ENCODE assay signal across 8 cellular contexts in the genomic region with DNA sequence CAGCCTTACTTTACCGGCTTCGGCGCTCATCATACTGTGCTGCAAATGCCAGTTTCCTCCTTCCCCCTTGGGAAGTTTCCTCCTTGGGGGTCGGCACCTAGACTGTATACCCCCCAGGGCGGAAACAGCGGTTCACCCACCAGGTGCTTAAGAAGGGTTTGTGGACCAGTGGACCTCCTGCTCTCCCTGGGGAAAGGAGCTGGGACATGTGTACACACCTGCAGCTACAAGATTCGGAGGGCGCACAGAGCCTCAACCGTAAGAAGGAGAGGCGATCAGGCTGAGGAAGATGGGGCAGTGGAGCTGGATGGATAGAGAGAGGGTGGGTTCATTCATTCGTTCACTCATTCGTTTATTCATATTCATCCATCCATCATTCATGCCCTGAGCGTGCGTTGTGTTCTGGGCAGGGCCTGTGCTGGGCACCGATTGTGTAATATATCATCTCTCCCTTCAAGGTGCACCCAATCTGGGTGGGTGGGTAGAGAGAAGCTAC. TPM values are rescaled to one million over a fixed set of nuclear protein-coding genes. Genes with fewer than 3 reads are reported as not detected.
DNase-seq lines count a peak whose midpoint lies in the region; ATAC-seq and TF ChIP-seq lines count a peak whose summit lies in the region.

No MANE protein-coding gene starts in this region.

- DNase-seq in AG04450 (ENCODE audit: low read depth, low spot score): no peak
- DNase-seq in Jurkat, Clone E6-1 (ENCODE audit: low read depth, low spot score): no peak
- no peak for DNase-seq in choroid plexus epithelial cell (ENCODE audit: low read depth)
- no peak for DNase-seq in natural killer cell
- DNase-seq in H4 (ENCODE audit: low spot score): no peak
- DNase-seq in NCI-H1436 treated with DMSO at 0.1 percent for 48 hours (lab: John Stamatoyannopoulos, UW): no peak

- no peaks in the 10 kb centered on the region for H3K9me3 Mint-ChIP-seq in natural killer cell

- POLR2A ChIA-PET in AG04450 (lab: Yijun Ruan, JAX): no interaction called here

- peak overlapping the region; percentile 97 for H3K4me3 Mint-ChIP-seq in natural killer cell

- H3K36me3 Mint-ChIP-seq in natural killer cell: no peaks in the 10 kb centered on the region

- peaks cover 54 to 61% of the 10 kb centered on the region in 2 donors for H3K4me1 Mint-ChIP-seq in natural killer cell

- peak overlapping the region; percentile 98 to 99 for H3K27ac Mint-ChIP-seq in natural killer cell

- no peaks in the 10 kb centered on the region for H3K27me3 Mint-ChIP-seq in natural killer cell (ENCODE audit: low read depth in 2 of 2)

- H3K9me3 ChIP-seq in AG04450 (ENCODE audit: control insufficient read depth, insufficient read depth, low read length): no peaks in the 10 kb centered on the region; the same call in 1 of the 2 replicates

- no peak overlapping the region for H3K27ac ChIP-seq in AG04450 (ENCODE audit: low read depth, low read length)

- no peak for ATAC-seq in natural killer cell
- no peak for ATAC-seq in HG03571 (IDR thresholded peaks at IDR 0.05; ENCODE audit: unreplicated experiment)
- no peak for ATAC-seq in GM21447 (IDR thresholded peaks at IDR 0.05; ENCODE audit: unreplicated experiment)

- CTCF ChIA-PET in AG04450 (lab: Charles Lee): interaction anchor here (1.2 kb wide), 1 partner anchor 357 kb away, joined by 4 read pairs; no protein-coding TSS in a partner anchor

- no peaks in the 10 kb centered on the region for H3K27me3 ChIP-seq in AG04450 (ENCODE audit: control insufficient read depth, insufficient read depth, low read length)

- H3K4me3 ChIP-seq in AG04450 (ENCODE audit: low read depth, low read length) (peak overlapping the region; percentile 79), choroid plexus epithelial cell (ENCODE audit: low read depth, low read length) (peak overlapping the region; percentile 81)
- peak overlapping the region; percentile 75 for H3K4me3 ChIP-seq in Jurkat, Clone E6-1 (ENCODE audit: low read length)

- intact Hi-C loops in natural killer cell (cut with micrococcal nuclease): loop anchor here (1.0 to 5.0 kb wide), 4 partner anchors 43 to 372 kb away; partner anchors contain the start of genes CINP, DYNC1H1 and TECPR2

- TF ChIP-seq CTCF in AG04450 (IDR thresholded peaks at IDR 0.05; ENCODE audit: low read depth, low read length): no peak
- no peak for TF ChIP-seq CTCF in choroid plexus epithelial cell (conservative IDR thresholded peaks at IDR 0.05; ENCODE audit: low read depth, low read length)
- no peak for TF ChIP-seq CTCF in natural killer cell (IDR thresholded peaks at IDR 0.05)

RNA-seq across cellular contexts. Expression of gene ZNF839, which starts 0.7 kb away (rescaled TPM):
- 7.0 and 7.1 TPM in 2 replicates for polyA plus RNA-seq in AG04450 (2011; rRNA removed)
- polyA minus RNA-seq in AG04450 (2011; rRNA and poly(A)+ RNA removed): 6.4 and 6.6 TPM in 2 replicates
- polyA plus RNA-seq in Jurkat, Clone E6-1 (2012; ENCODE audit: insufficient read depth, insufficient read length): 16.5 TPM
- total RNA-seq in natural killer cell: 10 to 100 TPM; 13.3 to 20.4 (median 18.1) TPM
- 2.7 and 5.0 TPM in 2 replicates for total RNA-seq in H4 (2014; rRNA removed; shearing (Covaris generic))

RNA-seq across cellular contexts. Expression of gene MOK, which starts 13.9 kb away (rescaled TPM):
- polyA plus RNA-seq in AG04450 (2011; rRNA removed): 12.6 and 14.8 TPM in 2 replicates
- polyA minus RNA-seq in AG04450 (2011; rRNA and poly(A)+ RNA removed): 14.8 TPM in 2 replicates
- polyA plus RNA-seq in Jurkat, Clone E6-1 (2012; ENCODE audit: insufficient read depth, insufficient read length): 9.6 TPM
- 1 to 10 TPM; 3.9 to 6.5 (median 4.7) TPM for total RNA-seq in natural killer cell
- total RNA-seq in H4 (2014; rRNA removed; shearing (Covaris generic)): 1.6 and 2.0 TPM in 2 replicates

RNA-seq across cellular contexts. Expression of gene CINP, which starts 43.9 kb away (rescaled TPM):
- polyA plus RNA-seq in AG04450 (2011; rRNA removed): 50.8 and 58.5 TPM in 2 replicates
- polyA minus RNA-seq in AG04450 (2011; rRNA and poly(A)+ RNA removed): 31.1 and 36.3 TPM in 2 replicates
- 58.2 TPM for polyA plus RNA-seq in Jurkat, Clone E6-1 (2012; ENCODE audit: insufficient read depth, insufficient read length)
- 10 to 100 TPM; 22.4 to 30.0 (median 23.3) TPM for total RNA-seq in natural killer cell
- total RNA-seq in H4 (2014; rRNA removed; shearing (Covaris generic)): 24.4 and 51.8 TPM in 2 replicates

RNA-seq across cellular contexts. Expression of gene TECPR2, which starts 43.9 kb away (rescaled TPM):
- 12.4 and 14.6 TPM in 2 replicates for polyA plus RNA-seq in AG04450 (2011; rRNA removed)
- polyA minus RNA-seq in AG04450 (2011; rRNA and poly(A)+ RNA removed): 23.4 and 28.2 TPM in 2 replicates
- polyA plus RNA-seq in Jurkat, Clone E6-1 (2012; ENCODE audit: insufficient read depth, insufficient read length): 6.5 TPM
- total RNA-seq in natural killer cell: 10 to 100 TPM; 10.8 to 18.6 (median 15.3) TPM
- 3.0 and 3.6 TPM in 2 replicates for total RNA-seq in H4 (2014; rRNA removed; shearing (Covaris generic))
